In the genomic region with DNA sequence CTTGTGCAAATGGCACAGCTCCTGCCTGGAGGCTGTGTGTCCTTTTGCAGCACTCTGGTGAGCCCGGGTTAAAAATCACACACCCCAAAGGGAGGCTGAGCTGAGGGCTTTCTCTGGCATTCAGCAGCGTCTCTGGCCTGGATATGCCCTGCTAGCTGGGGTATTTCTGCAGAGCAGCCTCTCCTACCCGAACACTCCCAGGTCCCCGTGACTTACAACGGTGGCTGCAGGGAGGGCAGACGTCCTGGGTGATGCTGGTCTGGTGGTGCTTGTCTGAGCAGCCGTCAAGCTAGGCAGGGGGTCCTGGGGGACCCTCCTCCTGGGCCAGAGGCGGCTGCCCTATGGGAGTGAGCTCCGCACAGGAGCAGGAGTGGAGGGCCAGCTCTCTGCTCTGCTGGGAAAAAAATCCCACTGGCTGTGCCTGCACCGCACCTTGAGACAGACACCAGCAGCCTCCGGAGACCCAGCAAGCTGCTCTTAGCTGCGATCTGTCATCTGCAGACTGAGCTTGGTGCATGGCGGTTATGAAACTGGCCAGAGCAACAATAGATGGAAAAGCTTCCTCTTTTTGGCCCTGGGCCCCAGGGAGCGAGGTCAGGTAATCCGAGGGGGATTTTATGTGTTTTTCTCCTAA, we compare ENCODE assay signal across 1 cellular context.
TF ChIP-seq lines count a peak whose summit lies in the region.

No MANE protein-coding gene starts in this region.

TF ChIP-seq in K562, 482 proteins besides CTCF, POLR2A, EP300 and RAD21:
- TF ChIP-seq, protein P1, sequence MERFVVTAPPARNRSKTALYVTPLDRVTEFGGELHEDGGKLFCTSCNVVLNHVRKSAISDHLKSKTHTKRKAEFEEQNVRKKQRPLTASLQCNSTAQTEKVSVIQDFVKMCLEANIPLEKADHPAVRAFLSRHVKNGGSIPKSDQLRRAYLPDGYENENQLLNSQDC (CRISPR knock-in tag; IDR thresholded peaks at IDR 0.05) = no peak
